Comparison of ENCODE assay signal across 25 cellular contexts in genomic region chr16:81876273-81876900, GRCh38.
"Had no signal": no experiment of that assay in that cellular context is flagged by ENCODE, and none has a peak within 500 bp of the region (broad histone marks: within the 10 kb centered on the region; RNA-seq: fewer than 3 reads in every experiment).

No MANE protein-coding gene starts in this region.

- H3K79me2 ChIP-seq: hepatocyte had no signal

- H3K4me3 Mint-ChIP-seq: endodermal cell; naive thymus-derived CD4-positive, alpha-beta T cell had no signal

- H3K36me3 ChIP-seq: colonic mucosa, stomach, thoracic aorta, transverse colon had no signal

- ATAC-seq: foreskin keratinocyte; left cardiac atrium; left ventricle myocardium superior; naive thymus-derived CD4-positive, alpha-beta T cell; sciatic nerve had no signal

- FAIRE-seq: endothelial cell of umbilical vein, kidney had no signal

- H3K4me1 ChIP-seq: colonic mucosa, foreskin keratinocyte, transverse colon had no signal

- H2AFZ ChIP-seq: hepatocyte had no signal

- H3K9me3 Mint-ChIP-seq: endodermal cell; naive thymus-derived CD4-positive, alpha-beta T cell had no signal

- H3K4me2 ChIP-seq: hepatocyte had no signal

- H3K36me3 Mint-ChIP-seq: naive thymus-derived CD4-positive, alpha-beta T cell had no signal

- H3K27ac ChIP-seq: colonic mucosa, foreskin keratinocyte, hepatocyte, skin epidermis, stomach, thoracic aorta, transverse colon had no signal

- DNase-seq: colonic mucosa; effector CD4-positive, alpha-beta T cell; erythroblast; foreskin keratinocyte; head of caudate nucleus; kidney; left cardiac atrium; left ventricle myocardium superior; mesenchymal stem cell; midbrain; naive thymus-derived CD4-positive, alpha-beta T cell; posterior cingulate gyrus; stimulated activated CD4-positive, alpha-beta T cell treated with anti-CD3 and anti-CD28 coated beads, Interleukin-2, amount 100 ng/mL, for 24 hours; stimulated activated CD4-positive, alpha-beta T cell treated with anti-CD3 and anti-CD28 coated beads, Interleukin-4, amount 100 ng/mL, for 4 hours; stimulated activated naive CD4-positive, alpha-beta T cell; stomach; substantia nigra; transverse colon had no signal

- H3K27me3 ChIP-seq: colonic mucosa, hepatocyte, stomach, transverse colon had no signal

- H3K4me3 ChIP-seq: colonic mucosa, hepatocyte, lung, skin epidermis, stomach, thoracic aorta, transverse colon had no signal
